ENCODE assay signal across 8 cellular contexts in the genomic region with DNA sequence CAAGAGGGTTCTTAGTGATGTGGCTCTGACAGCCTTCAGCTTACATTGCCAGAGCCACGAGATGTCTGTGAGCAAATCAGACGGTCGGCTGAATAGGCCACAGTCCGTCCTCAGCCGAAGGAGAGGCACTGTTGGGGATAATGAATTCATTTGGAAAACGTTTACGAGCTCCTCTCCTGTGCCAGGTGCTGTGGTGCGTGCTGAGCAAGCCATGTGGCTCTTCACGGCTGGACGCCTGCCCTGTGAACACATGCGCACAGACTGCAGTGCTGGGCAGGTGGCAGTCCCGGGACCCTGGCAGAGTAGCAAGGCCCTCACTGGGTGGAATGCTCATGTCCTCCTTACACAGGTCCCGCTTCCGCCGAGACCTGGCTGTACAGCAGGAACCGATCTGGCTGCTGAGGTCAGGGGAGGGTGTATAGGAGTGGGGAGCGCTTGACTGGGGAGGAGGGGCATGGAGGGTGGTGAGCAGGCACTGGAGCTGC. TPM values are rescaled to one million over a fixed set of nuclear protein-coding genes. Genes with fewer than 3 reads are reported as not detected.
DNase-seq lines count a peak whose midpoint lies in the region; ATAC-seq and TF ChIP-seq lines count a peak whose summit lies in the region.

No MANE protein-coding gene starts in this region.

- TF ChIP-seq CTCF in left ventricle myocardium inferior (IDR thresholded peaks at IDR 0.05; ENCODE audit: borderline replicate concordance), result no peak

- H3K4me3 ChIP-seq in left ventricle myocardium inferior, result no peak overlapping the region

- intact Hi-C loops in left ventricle myocardium inferior (cut with micrococcal nuclease), result no loop called here

- no peak for ATAC-seq in esophagus mucosa

- peak overlapping the region; percentile 87 for H3K27ac ChIP-seq in left ventricle myocardium inferior (replicated peaks)
- peak overlapping the region; percentile 87 for H3K27ac ChIP-seq in temporal lobe (ENCODE audit: low read depth, low read length)

- no peaks in the 10 kb centered on the region for H3K36me3 ChIP-seq in left ventricle myocardium inferior

- H3K4me1 ChIP-seq in left ventricle myocardium inferior, result peaks cover 84% of the 10 kb centered on the region

- no peaks in the 10 kb centered on the region for H3K9me3 ChIP-seq in left ventricle myocardium inferior (replicated peaks)

- DNase-seq in activated T-cell treated with anti-CD3 and anti-CD28 coated beads, Interleukin-2, amount 50 U/mL, for 1 hour, result peak; percentile 16
- DNase-seq in activated T-cell treated with anti-CD3 and anti-CD28 coated beads for 4 hours (no peak), left ventricle myocardium inferior (peak; percentile 64), GF-D8 (lab: John Stamatoyannopoulos, UW) (no peak)
- no peak for DNase-seq in effector CD8-positive, alpha-beta T cell (lab: John Stamatoyannopoulos, UW)

- peak; percentile 64 for TF ChIP-seq POLR2A in Raji (IDR thresholded peaks at IDR 0.05; ENCODE audit: insufficient read depth, low read depth, low read length)

- H3K27me3 ChIP-seq in left ventricle myocardium inferior (ENCODE audit: low read depth), result no peaks in the 10 kb centered on the region

RNA-seq across cellular contexts. Expression of gene TBC1D22A, which starts 6.8 kb away (rescaled TPM):
- total RNA-seq in left ventricle myocardium inferior (16.2 TPM), temporal lobe (4.7 TPM), esophagus mucosa (21.4 TPM)

RNA-seq across cellular contexts. Expression of gene CERK, which starts 31.2 kb away (rescaled TPM):
- total RNA-seq in left ventricle myocardium inferior, result 76.9 TPM
- 32.9 TPM for total RNA-seq in temporal lobe
- total RNA-seq in esophagus mucosa, result 21.9 TPM

Comparison
In these comparisons a context has a peak if more than half of its experiments do, and no peak if none do; other contexts are left out.
1. DNase-seq: peak in activated T-cell treated with anti-CD3 and anti-CD28 coated beads, Interleukin-2, amount 50 U/mL, for 1 hour (single experiment) and left ventricle myocardium inferior (single experiment); none in activated T-cell treated with anti-CD3 and anti-CD28 coated beads for 4 hours (single experiment), GF-D8 (single experiment) and effector CD8-positive, alpha-beta T cell (single experiment).